Comparison of ENCODE assay signal across 10 cellular contexts in the genomic region with DNA sequence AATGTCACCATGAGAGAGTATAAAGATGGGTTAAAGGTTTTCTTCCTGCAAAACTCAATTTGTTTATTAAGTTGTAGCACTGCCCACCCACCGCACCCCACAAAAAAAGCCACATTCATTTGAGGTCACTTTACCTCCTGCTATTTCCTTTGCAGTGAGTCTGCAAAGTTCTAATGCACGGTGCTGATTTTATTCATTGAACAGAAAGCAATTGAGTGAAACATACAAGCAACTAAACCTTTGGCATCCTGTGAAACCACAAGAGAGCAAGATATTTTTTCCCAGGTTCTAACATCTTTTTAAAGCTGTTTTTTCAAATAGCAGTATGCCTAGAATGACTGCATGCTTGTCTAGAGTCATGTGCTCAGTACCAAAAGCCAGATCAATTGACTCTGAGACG. TPM values are rescaled to one million over a fixed set of nuclear protein-coding genes. Genes with fewer than 3 reads are reported as not detected.
A peak's percentile ranks its signal among the peaks of the same experiment; 100 is the strongest.
DNase-seq lines count a peak whose midpoint lies in the region; ATAC-seq and TF ChIP-seq lines count a peak whose summit lies in the region.
"Had no signal": no experiment of that assay in that cellular context is flagged by ENCODE, and none has a peak within 500 bp of the region (broad histone marks: within the 10 kb centered on the region; RNA-seq: fewer than 3 reads in every experiment).

No MANE protein-coding gene starts in this region.

- TF ChIP-seq CTCF in endothelial cell (IDR thresholded peaks at IDR 0.05; ENCODE audit: unreplicated experiment) (no peak), ovary (IDR thresholded peaks at IDR 0.05) (no peak)

- DNase-seq in COLO829 (ENCODE audit: low spot score) (peak; percentile 13), endothelial cell (ENCODE audit: low spot score) (no peak), cardiac septum (ENCODE audit: low spot score) (no peak), GM19240 (ENCODE audit: insufficient read length, low spot score) (no peak), ovary (no peak), NCI-H524 (lab: John Stamatoyannopoulos, UW) (no peak)
- DNase-seq: adrenal gland, NCI-H345 had no signal

- H3K4me1 Mint-ChIP-seq in endothelial cell (ENCODE audit: unreplicated experiment): peaks cover 63% of the 10 kb centered on the region

- H3K27me3 Mint-ChIP-seq in endothelial cell (ENCODE audit: unreplicated experiment): no peaks in the 10 kb centered on the region

- no peaks in the 10 kb centered on the region for H3K36me3 Mint-ChIP-seq in endothelial cell (ENCODE audit: low read depth, unreplicated experiment)

- TF ChIP-seq EP300 in ovary (IDR thresholded peaks at IDR 0.05): no peak

- no peaks in the 10 kb centered on the region for H3K9me3 ChIP-seq in HUES64 (ENCODE audit: insufficient read depth, low read depth, low read length)
- no peaks in the 10 kb centered on the region for H3K9me3 ChIP-seq in ovary
- H3K9me3 ChIP-seq: adrenal gland had no signal

- H3K4me3 ChIP-seq in HUES64 (ENCODE audit: low read length): no peak overlapping the region
- H3K4me3 ChIP-seq in ovary: no peak overlapping the region
- H3K4me3 ChIP-seq: adrenal gland had no signal

- H3K9me3 Mint-ChIP-seq in endothelial cell (ENCODE audit: unreplicated experiment): no peaks in the 10 kb centered on the region

- ATAC-seq in GM19468 (IDR thresholded peaks at IDR 0.05; ENCODE audit: extremely low read depth, unreplicated experiment): peak; percentile 17

- peaks cover 36% of the 10 kb centered on the region for H3K4me1 ChIP-seq in HUES64 (ENCODE audit: insufficient read depth, low read length)
- peaks cover 2% of the 10 kb centered on the region for H3K4me1 ChIP-seq in ovary (ENCODE audit: insufficient read depth)
- H3K4me1 ChIP-seq: adrenal gland had no signal

- no peak overlapping the region for H3K9ac ChIP-seq in HUES64 (ENCODE audit: low read depth, low read length)

- TF ChIP-seq POLR2A in ovary (IDR thresholded peaks at IDR 0.05): no peak

- H3K36me3 ChIP-seq in HUES64 (ENCODE audit: insufficient read depth, low read length): no peaks in the 10 kb centered on the region
- no peaks in the 10 kb centered on the region for H3K36me3 ChIP-seq in ovary
- H3K36me3 ChIP-seq: adrenal gland had no signal

- H3K4me3 Mint-ChIP-seq in endothelial cell (ENCODE audit: unreplicated experiment): no peak overlapping the region

- peak overlapping the region; percentile 24 for H3K27ac Mint-ChIP-seq in endothelial cell (ENCODE audit: unreplicated experiment)

- H3K27me3 ChIP-seq in HUES64 (ENCODE audit: insufficient read depth, low read length) (no peaks in the 10 kb centered on the region), ovary (no peaks in the 10 kb centered on the region)
- H3K27me3 ChIP-seq: adrenal gland had no signal

- 95% methylated on average over 3 of the region's 3 CpGs for WGBS in HUES64
- WGBS in ovary, 3 donors: 24 to 48% (median 26%) methylated on average over 3 of the region's 3 CpGs

- H3K27ac ChIP-seq in HUES64 (ENCODE audit: low read depth, low read length) (peak overlapping the region; percentile 28), ovary (no peak overlapping the region)
- H3K27ac ChIP-seq: adrenal gland had no signal

- intact Hi-C loops in cardiac septum (cut with DNase I) (no loop called here), ovary (cut with DNase I) (no loop called here)

RNA-seq across cellular contexts. Expression of gene RRAS2, which starts 39.0 kb away (rescaled TPM):
- polyA plus RNA-seq in HUES64 (2013, experiment 1 of 2): 114 TPM
- 116 TPM for polyA plus RNA-seq in HUES64 (2013, experiment 2 of 2)
- 59.6 TPM for total RNA-seq in endothelial cell (ENCODE audit: unreplicated experiment)
- total RNA-seq in cardiac septum: 142 TPM
- 10 to 100 TPM; 29.1 to 45.2 (median 36.0) TPM for total RNA-seq in ovary
- 10 to 100 TPM; 25.7 to 32.2 TPM for polyA plus RNA-seq in ovary
